20 cellular contexts compared by ENCODE assay signal in the genomic region with DNA sequence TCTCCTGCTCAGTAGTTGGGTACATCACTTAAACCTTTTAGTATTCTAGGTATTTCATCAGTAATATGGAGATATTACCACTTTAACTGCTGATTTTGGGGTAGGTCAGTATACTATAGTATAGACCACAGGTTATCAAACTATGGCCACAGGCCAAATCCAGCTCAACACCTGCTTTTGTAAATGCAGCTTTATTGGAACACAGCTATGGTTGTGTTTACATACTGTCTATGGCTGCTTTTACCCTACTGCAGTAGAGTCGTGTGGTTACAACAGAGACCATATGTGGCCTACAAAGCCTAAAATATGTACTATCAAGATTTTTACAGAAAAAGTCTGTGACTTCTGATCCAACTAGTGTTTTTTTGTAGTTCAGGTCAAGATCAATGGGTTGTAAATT.
"Had no signal": no experiment of that assay in that cellular context is flagged by ENCODE, and none has a peak within 500 bp of the region (broad histone marks: within the 10 kb centered on the region; RNA-seq: fewer than 3 reads in every experiment).

No MANE protein-coding gene starts in this region.

- H3K9me3 ChIP-seq: heart left ventricle, neutrophil, spleen, tibial nerve, upper lobe of right lung, vagina had no signal

- H3K4me1 Mint-ChIP-seq: stimulated activated memory B cell treated with anti-CD40 and anti-IgM and Interleukin-4, amounts not matched to agents 10 μg/mL and 1 μg/mL and 100 μg/mL, for 72 hours had no signal

- H3K27ac Mint-ChIP-seq: naive thymus-derived CD8-positive, alpha-beta T cell; stimulated activated memory B cell treated with anti-CD40 and anti-IgM and Interleukin-4, amounts not matched to agents 10 μg/mL and 1 μg/mL and 100 μg/mL, for 72 hours; stimulated activated naive CD8-positive, alpha-beta T cell treated with anti-CD3 and anti-CD28 coated beads, Interleukin-15, Interleukin-2, amounts not matched to agents 100 ng/mL and 50 ng/mL, for 24 hours had no signal

- H3K4me1 ChIP-seq: upper lobe of right lung, vagina had no signal

- H3K4me3 ChIP-seq: heart left ventricle, spleen, tibial nerve, upper lobe of right lung, vagina had no signal

- DNase-seq: effector memory CD4-positive, alpha-beta T cell; heart left ventricle; hippocampal formation; kidney glomerular epithelial cell; mammary epithelial cell; naive thymus-derived CD8-positive, alpha-beta T cell; posterior cingulate gyrus; spleen; stimulated activated CD4-positive, alpha-beta T cell treated with anti-CD3 and anti-CD28 coated beads, Interleukin-15, amount 100 ng/mL, for 24 hours; stimulated activated CD4-positive, alpha-beta T cell treated with anti-CD3 and anti-CD28 coated beads, Interleukin-1b, Interleukin-23, amount 100 ng/mL, for 48 hours; stimulated activated CD4-positive, alpha-beta T cell treated with anti-CD3 and anti-CD28 coated beads, Interleukin-4, amount 100 ng/mL, for 24 hours; upper lobe of right lung had no signal

- H3K27me3 ChIP-seq: heart left ventricle, neutrophil, spleen, tibial nerve, upper lobe of right lung, vagina had no signal

- H3K27me3 Mint-ChIP-seq: naive thymus-derived CD8-positive, alpha-beta T cell; stimulated activated memory B cell treated with anti-CD40 and anti-IgM and Interleukin-4, amounts not matched to agents 10 μg/mL and 1 μg/mL and 100 μg/mL, for 72 hours; stimulated activated naive CD8-positive, alpha-beta T cell treated with anti-CD3 and anti-CD28 coated beads, Interleukin-15, Interleukin-2, amounts not matched to agents 100 ng/mL and 50 ng/mL, for 24 hours had no signal

- H3K27ac ChIP-seq: heart left ventricle, neutrophil, spleen, tibial nerve, upper lobe of right lung, vagina had no signal

- H3K4me3 Mint-ChIP-seq: naive thymus-derived CD8-positive, alpha-beta T cell; stimulated activated memory B cell treated with anti-CD40 and anti-IgM and Interleukin-4, amounts not matched to agents 10 μg/mL and 1 μg/mL and 100 μg/mL, for 72 hours; stimulated activated naive CD8-positive, alpha-beta T cell treated with anti-CD3 and anti-CD28 coated beads, Interleukin-15, Interleukin-2, amounts not matched to agents 100 ng/mL and 50 ng/mL, for 24 hours had no signal

- ATAC-seq: esophagus mucosa; heart left ventricle; left lobe of liver; naive thymus-derived CD8-positive, alpha-beta T cell; sciatic nerve; stimulated activated memory B cell treated with anti-CD40 and anti-IgM and Interleukin-4, amounts not matched to agents 10 μg/mL and 1 μg/mL and 100 μg/mL, for 72 hours; upper lobe of right lung had no signal

- H3K9me3 Mint-ChIP-seq: naive thymus-derived CD8-positive, alpha-beta T cell; stimulated activated memory B cell treated with anti-CD40 and anti-IgM and Interleukin-4, amounts not matched to agents 10 μg/mL and 1 μg/mL and 100 μg/mL, for 72 hours; stimulated activated naive CD8-positive, alpha-beta T cell treated with anti-CD3 and anti-CD28 coated beads, Interleukin-15, Interleukin-2, amounts not matched to agents 100 ng/mL and 50 ng/mL, for 24 hours had no signal
